17 cellular contexts compared by ENCODE assay signal in the genomic region with DNA sequence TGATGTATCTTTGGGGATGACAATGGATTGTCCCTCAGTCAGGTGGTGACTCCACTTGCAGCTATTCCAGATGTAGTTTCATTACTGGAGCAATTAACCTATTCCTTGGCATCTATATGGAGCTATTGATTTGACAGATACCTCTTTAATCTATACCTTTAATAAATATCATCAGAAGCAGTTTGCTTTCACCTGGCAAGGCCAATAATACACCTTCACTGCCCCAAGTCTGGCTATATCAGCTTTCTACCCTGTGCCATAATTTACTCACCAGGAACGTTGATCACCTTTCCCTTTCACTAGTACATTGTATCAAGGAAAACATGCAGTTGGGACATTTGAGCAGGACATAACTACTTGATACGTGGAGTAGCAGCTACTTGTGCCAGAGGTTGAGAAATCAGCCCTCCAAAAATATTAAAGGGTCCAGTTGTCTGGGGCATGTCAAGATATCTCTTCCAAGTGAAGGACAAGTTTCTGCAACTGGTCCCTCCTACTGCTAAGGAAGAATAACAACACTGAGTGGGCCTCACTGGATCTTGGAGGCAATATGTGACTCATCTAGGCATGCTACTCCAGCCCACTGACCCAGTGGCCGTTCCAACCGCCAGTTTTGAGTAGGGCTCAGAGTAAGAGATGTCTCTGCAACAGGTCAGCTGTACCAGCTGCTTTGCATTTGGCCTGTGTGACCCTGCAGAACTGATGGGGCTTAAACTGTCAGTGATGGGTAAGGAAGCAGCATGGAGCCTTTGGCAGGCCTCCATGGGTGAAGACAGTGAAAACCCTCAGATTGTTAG.
DNase-seq lines count a peak whose midpoint lies in the region; ATAC-seq and TF ChIP-seq lines count a peak whose summit lies in the region.
"Had no signal": no experiment of that assay in that cellular context is flagged by ENCODE, and none has a peak within 500 bp of the region (broad histone marks: within the 10 kb centered on the region; RNA-seq: fewer than 3 reads in every experiment).

No MANE protein-coding gene starts in this region.

- no peak for TF ChIP-seq CTCF in uterus (IDR thresholded peaks at IDR 0.05)

- H3K27ac ChIP-seq in epithelial cell of prostate = peak overlapping the region; percentile 35
- H3K27ac ChIP-seq in uterus = no peak overlapping the region
- H3K27ac ChIP-seq: C4-2B had no signal

- H3K4me3 ChIP-seq in uterus = no peak overlapping the region
- H3K4me3 ChIP-seq: HAP-1 had no signal

- intact Hi-C loops in uterus (cut with DNase I; ENCODE audit: low total_unique reads) = no loop called here

- H3K36me3 ChIP-seq in uterus = no peaks in the 10 kb centered on the region
- H3K36me3 ChIP-seq: HAP-1 had no signal

- DNase-seq in ELR (ENCODE audit: low read depth) (peak; percentile 13), amniotic epithelial cell (ENCODE audit: low read depth) (peak; percentile 47), epithelial cell of prostate (ENCODE audit: low read depth, low spot score) (no peak), myocyte (ENCODE audit: low read depth) (peak; percentile 33), midbrain (lab: John Stamatoyannopoulos, UW) (no peak), uterus (no peak)
- DNase-seq: KG1, NCI-H1092, NCI-H146, NCI-H2081 treated with DMSO at 0.1 percent for 48 hours, NCI-H510A, NCI-H774, SK-N-SH had no signal

- H3K27me3 ChIP-seq in uterus = no peaks in the 10 kb centered on the region

- ATAC-seq in HG03025 (IDR thresholded peaks at IDR 0.05; ENCODE audit: low FRiP score, unreplicated experiment) (no peak), GM19455 (IDR thresholded peaks at IDR 0.05; ENCODE audit: unreplicated experiment) (no peak)

- no peaks in the 10 kb centered on the region for H3K9me3 ChIP-seq in uterus
- H3K9me3 ChIP-seq: SK-N-SH had no signal

- H3K4me1 ChIP-seq in uterus = no peaks in the 10 kb centered on the region

- TF ChIP-seq POLR2A in uterus (IDR thresholded peaks at IDR 0.05) = no peak

Comparison
In these comparisons a context has a peak if more than half of its experiments do, and no peak if none do; other contexts are left out.
1. DNase-seq: peak in ELR (single experiment), amniotic epithelial cell (single experiment) and myocyte (single experiment); none in epithelial cell of prostate (single experiment), midbrain (single experiment) and uterus (0 of 2).